20 cellular contexts compared by ENCODE assay signal in genomic region chr20:64022671-64023070, GRCh38. TPM values are rescaled to one million over a fixed set of nuclear protein-coding genes. Genes with fewer than 3 reads are reported as not detected.
DNase-seq lines count a peak whose midpoint lies in the region; ATAC-seq, FAIRE-seq and TF ChIP-seq lines count a peak whose summit lies in the region.
"Had no signal": no experiment of that assay in that cellular context is flagged by ENCODE, and none has a peak within 500 bp of the region (broad histone marks: within the 10 kb centered on the region; RNA-seq: fewer than 3 reads in every experiment).

No MANE protein-coding gene starts in this region.

- H3K36me3 ChIP-seq in HepG2 (replicated peaks in 1 of 2; ENCODE audit: control insufficient read depth in 1 of 2, insufficient read depth in 2 of 2, low read length in 2 of 2) (peaks cover 53 to 74% of the 10 kb centered on the region in 2 experiments), right lobe of liver (peaks cover 0 to 67% (median 24%) of the 10 kb centered on the region in 4 donors), RWPE2 (ENCODE audit: low read depth) (peaks cover 95% of the 10 kb centered on the region), endodermal cell (ENCODE audit: control insufficient read depth, insufficient read depth, low read length) (peaks cover 76% of the 10 kb centered on the region)

- H3K4me3 ChIP-seq in HepG2 (replicated peaks in 1 of 3; ENCODE audit: insufficient read depth in 1 of 3, low read depth in 2 of 3, low read length in 3 of 3) (no peak overlapping the region), right lobe of liver (no peak overlapping the region), RWPE2 (ENCODE audit: severe bottlenecking) (no peak overlapping the region), endodermal cell (ENCODE audit: low read length) (no peak overlapping the region)
- H3K4me3 ChIP-seq: GM23248 had no signal

- TF ChIP-seq POLR2A in HepG2 (IDR thresholded peaks at IDR 0.05; ENCODE audit: insufficient read depth in 1 of 2, low read depth in 2 of 2, low read length in 2 of 2) (no peak), right lobe of liver (IDR thresholded peaks at IDR 0.05) (no peak)

- no peak for TF ChIP-seq EP300 in HepG2 (IDR thresholded peaks at IDR 0.05; ENCODE audit: low read depth in 2 of 2, low read length in 2 of 2)
- TF ChIP-seq EP300 in HepG2 (CRISPR knock-in tag; IDR thresholded peaks at IDR 0.05; ENCODE audit: borderline replicate concordance) = no peak

- no peak for FAIRE-seq in HepG2 (lab: Jason Lieb, UNC)
- FAIRE-seq: G401.6, GM19239, H1 had no signal

- ATAC-seq in HepG2 (no peak), right lobe of liver (no peak), RWPE2 (ENCODE audit: low read depth) (no peak), HG03280 (IDR thresholded peaks at IDR 0.05; ENCODE audit: unreplicated experiment) (no peak)
- ATAC-seq in activated T-cell treated with anti-CD3 and anti-CD28 coated beads, Interleukin-2, amount 50 U/mL, for 72 hours (replicated peaks in 1 of 2) = no peak

- peak overlapping the region; percentile 92 for H3K27ac ChIP-seq in HepG2 (ENCODE audit: extremely low read length, insufficient read depth, low read length)
- no peak overlapping the region for H3K27ac ChIP-seq in right lobe of liver
- no peak overlapping the region for H3K27ac ChIP-seq in RWPE2 (ENCODE audit: poor library complexity, severe bottlenecking)
- H3K27ac ChIP-seq in endodermal cell (ENCODE audit: low read depth, low read length) = no peak overlapping the region
- H3K27ac ChIP-seq: GM23248 had no signal

- no peaks in the 10 kb centered on the region for H3K27me3 Mint-ChIP-seq in endodermal cell (ENCODE audit: insufficient read depth)
- no peaks in the 10 kb centered on the region for H3K27me3 Mint-ChIP-seq in activated T-cell treated with anti-CD3 and anti-CD28 coated beads, Interleukin-2, amount 50 U/mL, for 72 hours (ENCODE audit: low read depth)
- H3K27me3 Mint-ChIP-seq: CD4-positive, alpha-beta memory T cell had no signal

- TF ChIP-seq RAD21 in HepG2 (CRISPR knock-in tag; IDR thresholded peaks at IDR 0.05) = no peak

- intact Hi-C loops in HepG2 (cut with micrococcal nuclease; ENCODE audit: unreplicated experiment) (no loop called here), right lobe of liver (cut with DNase I) (no loop called here)

- no peaks in the 10 kb centered on the region for H3K9me3 Mint-ChIP-seq in endodermal cell
- no peaks in the 10 kb centered on the region for H3K9me3 Mint-ChIP-seq in activated T-cell treated with anti-CD3 and anti-CD28 coated beads, Interleukin-2, amount 50 U/mL, for 72 hours

- peaks cover 79% of the 10 kb centered on the region for H3K36me3 Mint-ChIP-seq in endodermal cell (ENCODE audit: low read depth)
- H3K36me3 Mint-ChIP-seq in activated T-cell treated with anti-CD3 and anti-CD28 coated beads, Interleukin-2, amount 50 U/mL, for 72 hours (ENCODE audit: insufficient read depth in 2 of 2) = peaks cover 19 to 20% of the 10 kb centered on the region in 2 donors

- CTCF ChIA-PET in HepG2 (lab: Yijun Ruan, JAX; ENCODE audit: low intra/inter-chr PET ratio, low total read pairs) = no interaction called here

- H3K4me1 Mint-ChIP-seq in endodermal cell = no peaks in the 10 kb centered on the region
- peaks cover 11% of the 10 kb centered on the region for H3K4me1 Mint-ChIP-seq in activated T-cell treated with anti-CD3 and anti-CD28 coated beads, Interleukin-2, amount 50 U/mL, for 72 hours (ENCODE audit: low read depth)

- H4K20me1 ChIP-seq in HepG2 (ENCODE audit: insufficient read depth, low read length) = no peaks in the 10 kb centered on the region

- BruUV-seq in HepG2 (replicated peaks; lab: Mats Ljungman, UMichigan) = no TSS peak

- H3K79me2 ChIP-seq in HepG2 (ENCODE audit: insufficient read depth, low read length) = peaks cover 4% of the 10 kb centered on the region

- no peak overlapping the region for H3K4me3 Mint-ChIP-seq in endodermal cell
- no peak overlapping the region for H3K4me3 Mint-ChIP-seq in activated T-cell treated with anti-CD3 and anti-CD28 coated beads, Interleukin-2, amount 50 U/mL, for 72 hours
- H3K4me3 Mint-ChIP-seq: CD4-positive, alpha-beta memory T cell had no signal

- H3K9me3 ChIP-seq in HepG2 (ENCODE audit: low read length) = no peaks in the 10 kb centered on the region
- no peaks in the 10 kb centered on the region for H3K9me3 ChIP-seq in right lobe of liver
- H3K9me3 ChIP-seq in RWPE2 (ENCODE audit: severe bottlenecking) = no peaks in the 10 kb centered on the region
- no peaks in the 10 kb centered on the region for H3K9me3 ChIP-seq in endodermal cell (ENCODE audit: control insufficient read depth, low read length)

- in situ Hi-C loops in HepG2 (cut with HindIII; ENCODE audit: extremely low pct_ligation_motif_present, low pct_unique_long_range_greater_than_20kb) = loop anchor here (5.0 kb wide), 1 partner anchor 40 kb away; the partner anchor contains the start of gene PRPF6

- H2AFZ ChIP-seq in HepG2 (ENCODE audit: low read length) = no peak overlapping the region
- H2AFZ ChIP-seq: GM23248 had no signal

- TF ChIP-seq CTCF in HepG2 (CRISPR knock-in tag; IDR thresholded peaks at IDR 0.05) (no peak), right lobe of liver (IDR thresholded peaks at IDR 0.05) (no peak), RWPE2 (IDR thresholded peaks at IDR 0.05; ENCODE audit: poor library complexity, severe bottlenecking) (no peak), endodermal cell (conservative IDR thresholded peaks at IDR 0.05) (no peak)

- WGBS in HepG2 (ENCODE audit: low lambda C conversion rate) = over 99% methylated on average over 11 of the region's 11 CpGs
- 91% methylated on average over 1 of the region's 11 CpGs for WGBS in right lobe of liver (ENCODE audit: insufficient coverage, low coverage, low lambda C conversion rate, missing lambda C conversion rate)
- WGBS in endodermal cell (ENCODE audit: insufficient coverage in 1 of 2, insufficient read length in 1 of 2), 2 experiments = 96 to 98% methylated on average over 10 to 11 of the region's 11 CpGs

- POLR2A ChIA-PET in HepG2 (lab: Yijun Ruan, JAX) = interaction anchor here (2.1 to 5.0 kb wide), 6 partner anchors 14 to 43 kb away, joined by 10 to 81 read pairs (median 32); partner anchors contain the start of genes C20orf204, PRPF6, SAMD10 and SOX18

- peaks cover 42% of the 10 kb centered on the region for H3K4me1 ChIP-seq in HepG2 (ENCODE audit: insufficient read depth, low read length)
- peaks cover 0 to 28% (median 13%) of the 10 kb centered on the region in 4 donors for H3K4me1 ChIP-seq in right lobe of liver
- no peaks in the 10 kb centered on the region for H3K4me1 ChIP-seq in RWPE2 (ENCODE audit: insufficient read depth, poor library complexity, severe bottlenecking)
- no peaks in the 10 kb centered on the region for H3K4me1 ChIP-seq in endodermal cell (ENCODE audit: control insufficient read depth, insufficient read depth, low read length)

- DNase-seq in HepG2 (ENCODE audit: low spot score) = no peak
- no peak for DNase-seq in right lobe of liver
- DNase-seq in RWPE2 (ENCODE audit: low spot score) = peak; percentile 76
- peak; percentile 24 for DNase-seq in endodermal cell
- DNase-seq in activated T-cell treated with anti-CD3 and anti-CD28 coated beads, Interleukin-2, amount 50 U/mL, for 72 hours = no peak
- DNase-seq in anterior cingulate cortex (lab: John Stamatoyannopoulos, UW) = no peak
- DNase-seq: C1 segment of cervical spinal cord; CD4-positive, alpha-beta memory T cell; COR-L47; DMS153; DND-41; GM23248; H7; HCEC 1CT had no signal

- peak overlapping the region; percentile 71; the same call in 1 of the 2 replicates for H3K9ac ChIP-seq in HepG2 (ENCODE audit: insufficient read depth, low read depth, low read length)
- no peak overlapping the region for H3K9ac ChIP-seq in endodermal cell (ENCODE audit: extremely low read depth, low read length, poor library complexity, severe bottlenecking)
- H3K9ac ChIP-seq: GM23248 had no signal

- no peak overlapping the region for H3K27ac Mint-ChIP-seq in endodermal cell
- H3K27ac Mint-ChIP-seq in activated T-cell treated with anti-CD3 and anti-CD28 coated beads, Interleukin-2, amount 50 U/mL, for 72 hours = no peak overlapping the region
- H3K27ac Mint-ChIP-seq: CD4-positive, alpha-beta memory T cell had no signal

- peak overlapping the region; percentile 84; the same call in 1 of the 2 replicates for H3K4me2 ChIP-seq in HepG2 (ENCODE audit: low read depth, low read length)

- H3K27me3 ChIP-seq in HepG2 (ENCODE audit: control insufficient read depth in 1 of 2, insufficient read depth in 2 of 2, low read length in 2 of 2) (no peaks in the 10 kb centered on the region), right lobe of liver (no peaks in the 10 kb centered on the region), RWPE2 (ENCODE audit: insufficient read depth, poor library complexity, severe bottlenecking) (no peaks in the 10 kb centered on the region), endodermal cell (ENCODE audit: control insufficient read depth, insufficient read depth, low read length, poor library complexity, severe bottlenecking) (no peaks in the 10 kb centered on the region)

RNA-seq across cellular contexts. Expression of gene C20orf204, which starts 13.3 kb away (rescaled TPM):
- total RNA-seq in HepG2 (2016; rRNA removed; fragmentation: Illumina TruSeq; extraction: Trizol) (36.8 and 80.0 TPM in 2 replicates), right lobe of liver (1 to 10 TPM in 1 of 6 experiments, under 1 TPM in 4, not detected in 1; 0.29 to 1.1 (median 0.44) TPM), endodermal cell (1 to 10 TPM; 4.0 to 4.1 TPM)
- 48.6 and 61.3 TPM in 2 replicates for total RNA-seq in HepG2 (2016; cell fraction: cytosol; rRNA removed; fragmentation: Illumina TruSeq; extraction: Trizol; ENCODE audit: low read depth)
- total RNA-seq in HepG2 (2016; cell fraction: insoluble cytoplasmic fraction; rRNA removed; fragmentation: Illumina TruSeq; extraction: Trizol) = 39.0 and 80.0 TPM in 2 replicates
- 57.5 and 77.5 TPM in 2 replicates for total RNA-seq in HepG2 (2016; cell fraction: membrane; rRNA removed; fragmentation: Illumina TruSeq; extraction: Trizol)
- total RNA-seq in HepG2 (2016; cell fraction: nucleus; rRNA removed; fragmentation: Illumina TruSeq; extraction: Trizol) = 68.2 and 72.7 TPM in 2 replicates
- 22.1 and 27.2 TPM in 2 replicates for polyA plus RNA-seq in HepG2 (2011; rRNA removed)
- 22.8 and 58.2 TPM in 2 replicates for polyA plus RNA-seq in HepG2 (2011; cell fraction: cytosol; rRNA removed)
- polyA plus RNA-seq in HepG2 (2011; cell fraction: nucleus; rRNA removed) = 143 and 193 TPM in 2 replicates
- polyA plus RNA-seq in HepG2 (2012) = 13.4 and 16.2 TPM in 2 replicates
- polyA plus RNA-seq in HepG2 (2016; cell fraction: cytosol; fragmentation: Illumina TruSeq; extraction: Trizol; ENCODE audit: low read depth) = 59.0 and 74.0 TPM in 2 replicates
- 48.7 and 49.5 TPM in 2 replicates for polyA plus RNA-seq in HepG2 (2016; cell fraction: insoluble cytoplasmic fraction; fragmentation: Illumina TruSeq; extraction: Trizol; ENCODE audit: low read depth)
- 58.9 and 64.4 TPM in 2 replicates for polyA plus RNA-seq in HepG2 (2016; cell fraction: membrane; fragmentation: Illumina TruSeq; extraction: Trizol; ENCODE audit: low read depth)
- 152 and 164 TPM in 2 replicates for polyA plus RNA-seq in HepG2 (2016; cell fraction: nucleus; fragmentation: Illumina TruSeq; extraction: Trizol; ENCODE audit: insufficient read depth, low read depth)
- 1.8 and 19.7 TPM in 2 replicates for polyA minus RNA-seq in HepG2 (2011; rRNA and poly(A)+ RNA removed; ENCODE audit: low replicate concordance)
- 15.0 and 21.9 TPM in 2 replicates for polyA minus RNA-seq in HepG2 (2011; cell fraction: cytosol; rRNA and poly(A)+ RNA removed)
- polyA minus RNA-seq in HepG2 (2011; cell fraction: nucleus; rRNA and poly(A)+ RNA removed) = 21.8 and 31.2 TPM in 2 replicates
- polyA plus RNA-seq in endodermal cell (2013, experiment 1 of 2) = 0.78 TPM
- 0.75 TPM for polyA plus RNA-seq in endodermal cell (2013, experiment 2 of 2)
- 10 to 100 TPM; 28.6 to 35.6 TPM for total RNA-seq in activated T-cell treated with anti-CD3 and anti-CD28 coated beads, Interleukin-2, amount 50 U/mL, for 72 hours

RNA-seq across cellular contexts. Expression of gene SOX18, which starts 26.8 kb away (rescaled TPM):
- 1.3 and 1.9 TPM in 2 replicates for total RNA-seq in HepG2 (2016; rRNA removed; fragmentation: Illumina TruSeq; extraction: Trizol)
- 1.1 and 1.6 TPM in 2 replicates for total RNA-seq in HepG2 (2016; cell fraction: cytosol; rRNA removed; fragmentation: Illumina TruSeq; extraction: Trizol; ENCODE audit: low read depth)
- 0.94 and 1.8 TPM in 2 replicates for total RNA-seq in HepG2 (2016; cell fraction: insoluble cytoplasmic fraction; rRNA removed; fragmentation: Illumina TruSeq; extraction: Trizol)
- total RNA-seq in HepG2 (2016; cell fraction: membrane; rRNA removed; fragmentation: Illumina TruSeq; extraction: Trizol) = 2.7 and 3.0 TPM in 2 replicates
- total RNA-seq in HepG2 (2016; cell fraction: nucleus; rRNA removed; fragmentation: Illumina TruSeq; extraction: Trizol) = 1.4 and 2.1 TPM in 2 replicates
- polyA plus RNA-seq in HepG2 (2011; rRNA removed) = 1.6 and 2.0 TPM in 2 replicates
- polyA plus RNA-seq in HepG2 (2011; cell fraction: cytosol; rRNA removed) = 1.1 and 2.3 TPM in 2 replicates
- polyA plus RNA-seq in HepG2 (2011; cell fraction: nucleus; rRNA removed) = 8.4 and 10.3 TPM in 2 replicates
- polyA plus RNA-seq in HepG2 (2012) = 2.4 and 3.1 TPM in 2 replicates
- polyA plus RNA-seq in HepG2 (2016; cell fraction: cytosol; fragmentation: Illumina TruSeq; extraction: Trizol; ENCODE audit: low read depth) = 1.8 and 1.9 TPM in 2 replicates
- 7.2 and 8.4 TPM in 2 replicates for polyA plus RNA-seq in HepG2 (2016; cell fraction: insoluble cytoplasmic fraction; fragmentation: Illumina TruSeq; extraction: Trizol; ENCODE audit: low read depth)
- 3.3 and 4.0 TPM in 2 replicates for polyA plus RNA-seq in HepG2 (2016; cell fraction: membrane; fragmentation: Illumina TruSeq; extraction: Trizol; ENCODE audit: low read depth)
- polyA plus RNA-seq in HepG2 (2016; cell fraction: nucleus; fragmentation: Illumina TruSeq; extraction: Trizol; ENCODE audit: insufficient read depth, low read depth) = 9.0 and 10.0 TPM in 2 replicates
- 0.28 and 1.8 TPM in 2 replicates for polyA minus RNA-seq in HepG2 (2011; rRNA and poly(A)+ RNA removed; ENCODE audit: low replicate concordance)
- 1.9 and 4.0 TPM in 2 replicates for polyA minus RNA-seq in HepG2 (2011; cell fraction: cytosol; rRNA and poly(A)+ RNA removed)
- polyA minus RNA-seq in HepG2 (2011; cell fraction: nucleus; rRNA and poly(A)+ RNA removed) = 0.77 and 0.87 TPM in 2 replicates
- total RNA-seq in right lobe of liver = 1 to 10 TPM; 4.1 to 7.8 (median 5.6) TPM
- total RNA-seq in endodermal cell = 1 to 10 TPM; 2.3 to 2.8 TPM
- 0.57 TPM for polyA plus RNA-seq in endodermal cell (2013, experiment 1 of 2)
- 0.95 TPM for polyA plus RNA-seq in endodermal cell (2013, experiment 2 of 2)
- under 1 TPM; 0.46 to 0.72 TPM for total RNA-seq in activated T-cell treated with anti-CD3 and anti-CD28 coated beads, Interleukin-2, amount 50 U/mL, for 72 hours
- total RNA-seq: CD4-positive, alpha-beta memory T cell; GM23248; H1 had no signal
- polyA plus RNA-seq: BJ; CD4-positive, alpha-beta memory T cell; GM23248 had no signal

RNA-seq across cellular contexts. Expression of gene TCEA2, which starts 40.3 kb away (rescaled TPM):
- total RNA-seq in HepG2 (2016; rRNA removed; fragmentation: Illumina TruSeq; extraction: Trizol) (25.9 and 33.7 TPM in 2 replicates), right lobe of liver (10 to 100 TPM; 14.8 to 45.6 (median 28.6) TPM), endodermal cell (100 to 1,000 TPM in 1 of 2 donors, 10 to 100 TPM in 1; 64.3 to 110 TPM)
- total RNA-seq in HepG2 (2016; cell fraction: cytosol; rRNA removed; fragmentation: Illumina TruSeq; extraction: Trizol; ENCODE audit: low read depth) = 58.0 and 75.2 TPM in 2 replicates
- total RNA-seq in HepG2 (2016; cell fraction: insoluble cytoplasmic fraction; rRNA removed; fragmentation: Illumina TruSeq; extraction: Trizol) = 25.2 and 31.6 TPM in 2 replicates
- total RNA-seq in HepG2 (2016; cell fraction: membrane; rRNA removed; fragmentation: Illumina TruSeq; extraction: Trizol) = 54.3 and 70.5 TPM in 2 replicates
- total RNA-seq in HepG2 (2016; cell fraction: nucleus; rRNA removed; fragmentation: Illumina TruSeq; extraction: Trizol) = 19.6 and 25.2 TPM in 2 replicates
- polyA plus RNA-seq in HepG2 (2011; rRNA removed) = 28.1 and 36.8 TPM in 2 replicates
- polyA plus RNA-seq in HepG2 (2011; cell fraction: cytosol; rRNA removed) = 22.9 and 25.9 TPM in 2 replicates
- 101 and 106 TPM in 2 replicates for polyA plus RNA-seq in HepG2 (2011; cell fraction: nucleus; rRNA removed)
- polyA plus RNA-seq in HepG2 (2012) = 70.9 and 75.4 TPM in 2 replicates
- 308 and 317 TPM in 2 replicates for polyA plus RNA-seq in HepG2 (2016; cell fraction: cytosol; fragmentation: Illumina TruSeq; extraction: Trizol; ENCODE audit: low read depth)
- polyA plus RNA-seq in HepG2 (2016; cell fraction: insoluble cytoplasmic fraction; fragmentation: Illumina TruSeq; extraction: Trizol; ENCODE audit: low read depth) = 54.5 and 74.5 TPM in 2 replicates
- polyA plus RNA-seq in HepG2 (2016; cell fraction: membrane; fragmentation: Illumina TruSeq; extraction: Trizol; ENCODE audit: low read depth) = 232 and 236 TPM in 2 replicates
- polyA plus RNA-seq in HepG2 (2016; cell fraction: nucleus; fragmentation: Illumina TruSeq; extraction: Trizol; ENCODE audit: insufficient read depth, low read depth) = 80.5 and 83.8 TPM in 2 replicates
- polyA minus RNA-seq in HepG2 (2011; rRNA and poly(A)+ RNA removed; ENCODE audit: low replicate concordance) = 42.1 and 65.5 TPM in 2 replicates
- polyA minus RNA-seq in HepG2 (2011; cell fraction: cytosol; rRNA and poly(A)+ RNA removed) = 21.6 and 27.5 TPM in 2 replicates
- 32.7 and 36.6 TPM in 2 replicates for polyA minus RNA-seq in HepG2 (2011; cell fraction: nucleus; rRNA and poly(A)+ RNA removed)
- 82.9 TPM for polyA plus RNA-seq in endodermal cell (2013, experiment 1 of 2)
- 77.1 TPM for polyA plus RNA-seq in endodermal cell (2013, experiment 2 of 2)
- total RNA-seq in activated T-cell treated with anti-CD3 and anti-CD28 coated beads, Interleukin-2, amount 50 U/mL, for 72 hours = 10 to 100 TPM; 55.5 to 61.6 TPM

RNA-seq across cellular contexts. Expression of gene PRPF6, which starts 41.7 kb away (rescaled TPM):
- total RNA-seq in HepG2 (2016; rRNA removed; fragmentation: Illumina TruSeq; extraction: Trizol) = 101 and 127 TPM in 2 replicates
- total RNA-seq in HepG2 (2016; cell fraction: cytosol; rRNA removed; fragmentation: Illumina TruSeq; extraction: Trizol; ENCODE audit: low read depth) = 28.1 and 30.5 TPM in 2 replicates
- 101 and 116 TPM in 2 replicates for total RNA-seq in HepG2 (2016; cell fraction: insoluble cytoplasmic fraction; rRNA removed; fragmentation: Illumina TruSeq; extraction: Trizol)
- total RNA-seq in HepG2 (2016; cell fraction: membrane; rRNA removed; fragmentation: Illumina TruSeq; extraction: Trizol) = 51.1 and 54.9 TPM in 2 replicates
- 68.1 and 77.4 TPM in 2 replicates for total RNA-seq in HepG2 (2016; cell fraction: nucleus; rRNA removed; fragmentation: Illumina TruSeq; extraction: Trizol)
- polyA plus RNA-seq in HepG2 (2011; rRNA removed) = 63.7 and 65.3 TPM in 2 replicates
- polyA plus RNA-seq in HepG2 (2011; cell fraction: cytosol; rRNA removed) = 58.9 and 67.6 TPM in 2 replicates
- polyA plus RNA-seq in HepG2 (2011; cell fraction: nucleus; rRNA removed) = 82.2 and 84.5 TPM in 2 replicates
- polyA plus RNA-seq in HepG2 (2012) = 79.5 and 80.7 TPM in 2 replicates
- polyA plus RNA-seq in HepG2 (2016; cell fraction: cytosol; fragmentation: Illumina TruSeq; extraction: Trizol; ENCODE audit: low read depth) = 41.2 and 42.1 TPM in 2 replicates
- polyA plus RNA-seq in HepG2 (2016; cell fraction: insoluble cytoplasmic fraction; fragmentation: Illumina TruSeq; extraction: Trizol; ENCODE audit: low read depth) = 130 and 149 TPM in 2 replicates
- 56.1 and 60.4 TPM in 2 replicates for polyA plus RNA-seq in HepG2 (2016; cell fraction: membrane; fragmentation: Illumina TruSeq; extraction: Trizol; ENCODE audit: low read depth)
- polyA plus RNA-seq in HepG2 (2016; cell fraction: nucleus; fragmentation: Illumina TruSeq; extraction: Trizol; ENCODE audit: insufficient read depth, low read depth) = 122 TPM in 2 replicates
- polyA minus RNA-seq in HepG2 (2011; rRNA and poly(A)+ RNA removed; ENCODE audit: low replicate concordance) = 50.1 and 75.7 TPM in 2 replicates
- polyA minus RNA-seq in HepG2 (2011; cell fraction: cytosol; rRNA and poly(A)+ RNA removed) = 46.1 and 51.9 TPM in 2 replicates
- 44.4 and 50.5 TPM in 2 replicates for polyA minus RNA-seq in HepG2 (2011; cell fraction: nucleus; rRNA and poly(A)+ RNA removed)
- total RNA-seq in right lobe of liver = 10 to 100 TPM; 21.7 to 28.9 (median 24.4) TPM
- 10 to 100 TPM; 73.3 to 73.9 TPM for total RNA-seq in endodermal cell
- 58.8 TPM for polyA plus RNA-seq in endodermal cell (2013, experiment 1 of 2)
- polyA plus RNA-seq in endodermal cell (2013, experiment 2 of 2) = 53.3 TPM
- total RNA-seq in activated T-cell treated with anti-CD3 and anti-CD28 coated beads, Interleukin-2, amount 50 U/mL, for 72 hours = 10 to 100 TPM; 77.5 to 95.7 TPM

RNA-seq across cellular contexts. Expression of gene SAMD10, which starts 43.2 kb away (rescaled TPM):
- total RNA-seq in HepG2 (2016; rRNA removed; fragmentation: Illumina TruSeq; extraction: Trizol) = 5.1 and 6.1 TPM in 2 replicates
- 3.8 and 3.9 TPM in 2 replicates for total RNA-seq in HepG2 (2016; cell fraction: cytosol; rRNA removed; fragmentation: Illumina TruSeq; extraction: Trizol; ENCODE audit: low read depth)
- 4.7 and 6.8 TPM in 2 replicates for total RNA-seq in HepG2 (2016; cell fraction: insoluble cytoplasmic fraction; rRNA removed; fragmentation: Illumina TruSeq; extraction: Trizol)
- total RNA-seq in HepG2 (2016; cell fraction: membrane; rRNA removed; fragmentation: Illumina TruSeq; extraction: Trizol) = 7.9 and 9.1 TPM in 2 replicates
- 5.9 and 6.0 TPM in 2 replicates for total RNA-seq in HepG2 (2016; cell fraction: nucleus; rRNA removed; fragmentation: Illumina TruSeq; extraction: Trizol)
- polyA plus RNA-seq in HepG2 (2011; rRNA removed) = 11.0 and 11.8 TPM in 2 replicates
- 5.2 and 8.8 TPM in 2 replicates for polyA plus RNA-seq in HepG2 (2011; cell fraction: cytosol; rRNA removed)
- polyA plus RNA-seq in HepG2 (2011; cell fraction: nucleus; rRNA removed) = 51.4 and 63.7 TPM in 2 replicates
- polyA plus RNA-seq in HepG2 (2012) = 6.2 and 8.9 TPM in 2 replicates
- 8.7 and 9.1 TPM in 2 replicates for polyA plus RNA-seq in HepG2 (2016; cell fraction: cytosol; fragmentation: Illumina TruSeq; extraction: Trizol; ENCODE audit: low read depth)
- 8.4 and 12.7 TPM in 2 replicates for polyA plus RNA-seq in HepG2 (2016; cell fraction: insoluble cytoplasmic fraction; fragmentation: Illumina TruSeq; extraction: Trizol; ENCODE audit: low read depth)
- 15.2 and 15.4 TPM in 2 replicates for polyA plus RNA-seq in HepG2 (2016; cell fraction: membrane; fragmentation: Illumina TruSeq; extraction: Trizol; ENCODE audit: low read depth)
- 20.5 and 24.8 TPM in 2 replicates for polyA plus RNA-seq in HepG2 (2016; cell fraction: nucleus; fragmentation: Illumina TruSeq; extraction: Trizol; ENCODE audit: insufficient read depth, low read depth)
- polyA minus RNA-seq in HepG2 (2011; rRNA and poly(A)+ RNA removed; ENCODE audit: low replicate concordance) = 3.7 and 5.9 TPM in 2 replicates
- polyA minus RNA-seq in HepG2 (2011; cell fraction: cytosol; rRNA and poly(A)+ RNA removed) = 4.8 and 6.0 TPM in 2 replicates
- 3.3 and 4.0 TPM in 2 replicates for polyA minus RNA-seq in HepG2 (2011; cell fraction: nucleus; rRNA and poly(A)+ RNA removed)
- 1 to 10 TPM; 2.7 to 6.7 (median 3.5) TPM for total RNA-seq in right lobe of liver
- 1 to 10 TPM; 5.6 to 6.0 TPM for total RNA-seq in endodermal cell
- 7.2 TPM for polyA plus RNA-seq in endodermal cell (2013, experiment 1 of 2)
- polyA plus RNA-seq in endodermal cell (2013, experiment 2 of 2) = 7.0 TPM
- total RNA-seq in activated T-cell treated with anti-CD3 and anti-CD28 coated beads, Interleukin-2, amount 50 U/mL, for 72 hours = 10 to 100 TPM; 54.6 to 77.0 TPM
- total RNA-seq: A172 had no signal

Comparison
In these comparisons a context has a peak if more than half of its experiments do, and no peak if none do; other contexts are left out.
1. RNA of gene C20orf204, which starts 13.3 kb away (total RNA-seq): 36.8 to 80.0 TPM in HepG2 and 28.6 to 35.6 TPM in activated T-cell treated with anti-CD3 and anti-CD28 coated beads, Interleukin-2, amount 50 U/mL, for 72 hours; 4.0 to 4.1 TPM in endodermal cell and 0.29 to 1.1 TPM in right lobe of liver; every median in the first group is over 4 times any median in the second.
2. DNase-seq: peak in RWPE2 (single experiment) and endodermal cell (single experiment); none in HepG2 (single experiment), right lobe of liver (0 of 3), activated T-cell treated with anti-CD3 and anti-CD28 coated beads, Interleukin-2, amount 50 U/mL, for 72 hours (0 of 2) and anterior cingulate cortex (0 of 58).